ENCODE assay signal across 8 cellular contexts in genomic region chr9:72305102-72305546, GRCh38. TPM values are rescaled to one million over a fixed set of nuclear protein-coding genes. Genes with fewer than 3 reads are reported as not detected.
DNase-seq lines count a peak whose midpoint lies in the region; ATAC-seq, FAIRE-seq and TF ChIP-seq lines count a peak whose summit lies in the region.

No MANE protein-coding gene starts in this region.

- TF ChIP-seq CTCF in pancreas (IDR thresholded peaks at IDR 0.05) (no peak), OCI-LY7 (conservative IDR thresholded peaks at IDR 0.05; ENCODE audit: low read length) (no peak)

- no peaks in the 10 kb centered on the region for H3K27me3 ChIP-seq in pancreas

- H3K4me1 ChIP-seq in pancreas = peaks cover 0 to 8% (median 0%) of the 10 kb centered on the region in 3 donors
- H3K4me1 ChIP-seq in OCI-LY7 (ENCODE audit: insufficient read depth, low read length, poor library complexity, severe bottlenecking) = no peaks in the 10 kb centered on the region

- H3K36me3 Mint-ChIP-seq in activated CD4-positive, alpha-beta memory T cell treated with anti-CD3 and anti-CD28 coated beads, Interleukin-2, amount 10 ng/mL, durations not matched to agents 7 days and 5 days (ENCODE audit: low read depth) = no peaks in the 10 kb centered on the region

- H3K27ac ChIP-seq in pancreas (peak overlapping the region in 2 of 4 donors; percentile 47 to 49), OCI-LY7 (ENCODE audit: low read depth, low read length, poor library complexity, severe bottlenecking) (no peak overlapping the region)

- intact Hi-C loops in head of caudate nucleus (cut with DNase I) (loop anchor here (2.0 kb wide), 1 partner anchor 58 kb away; no protein-coding TSS in a partner anchor), pancreas (cut with DNase I) (loop anchor here in 1 of 3 donors (10.0 kb wide), 1 partner anchor 50 kb away; no protein-coding TSS in a partner anchor), OCI-LY7 (cut with micrococcal nuclease; ENCODE audit: unreplicated experiment) (no loop called here)

- FAIRE-seq in pancreas (lab: Jason Lieb, UNC) = peak; percentile 26

- no peak overlapping the region for H3K4me2 ChIP-seq in OCI-LY7 (ENCODE audit: low read length)

- H3K4me3 ChIP-seq in pancreas (peak overlapping the region in 1 of 4 donors; percentile 4), OCI-LY7 (ENCODE audit: low read depth, low read length, poor library complexity, severe bottlenecking) (no peak overlapping the region)

- peak overlapping the region; percentile 84 for H3K27ac Mint-ChIP-seq in activated CD4-positive, alpha-beta memory T cell treated with anti-CD3 and anti-CD28 coated beads, Interleukin-2, amount 10 ng/mL, durations not matched to agents 7 days and 5 days

- H4K20me1 ChIP-seq in OCI-LY7 (ENCODE audit: insufficient read depth, low read length) = no peaks in the 10 kb centered on the region

- H3K9me3 ChIP-seq in pancreas (no peaks in the 10 kb centered on the region), OCI-LY7 (ENCODE audit: low read length) (no peaks in the 10 kb centered on the region)

- H2AFZ ChIP-seq in OCI-LY7 (ENCODE audit: low read length) = no peak overlapping the region

- ATAC-seq in GM21360 (IDR thresholded peaks at IDR 0.05; ENCODE audit: unreplicated experiment) (peak; percentile 79), pancreas (peak in 3 of 4 donors; percentile 95 to 96 (median 96))

- peaks cover 3% of the 10 kb centered on the region for H3K27me3 Mint-ChIP-seq in activated CD4-positive, alpha-beta memory T cell treated with anti-CD3 and anti-CD28 coated beads, Interleukin-2, amount 10 ng/mL, durations not matched to agents 7 days and 5 days

- peaks cover 7% of the 10 kb centered on the region for H3K9me3 Mint-ChIP-seq in activated CD4-positive, alpha-beta memory T cell treated with anti-CD3 and anti-CD28 coated beads, Interleukin-2, amount 10 ng/mL, durations not matched to agents 7 days and 5 days

- DNase-seq in Caki2 (ENCODE audit: low read depth) (peak; percentile 95), HT1080 (ENCODE audit: low read depth) (peak; percentile 95), head of caudate nucleus (peak in 38 of 42 donors; percentile 11 to 71 (median 45)), pancreas (peak in 3 of 6 donors; percentile 21 to 67 (median 38)), COLO668 (lab: John Stamatoyannopoulos, UW; ENCODE audit: unreplicated experiment) (no peak), OCI-LY7 (ENCODE audit: low spot score) (no peak)
- DNase-seq in activated CD4-positive, alpha-beta memory T cell treated with anti-CD3 and anti-CD28 coated beads, Interleukin-2, amount 10 ng/mL, durations not matched to agents 7 days and 5 days = peak; percentile 55

- H3K9me2 ChIP-seq in OCI-LY7 (ENCODE audit: insufficient read depth, low read length) = no peaks in the 10 kb centered on the region

- H3K4me1 Mint-ChIP-seq in activated CD4-positive, alpha-beta memory T cell treated with anti-CD3 and anti-CD28 coated beads, Interleukin-2, amount 10 ng/mL, durations not matched to agents 7 days and 5 days = peaks cover 47% of the 10 kb centered on the region

- POLR2A ChIA-PET in activated CD4-positive, alpha-beta memory T cell treated with anti-CD3 and anti-CD28 coated beads, Interleukin-2, amount 10 ng/mL, durations not matched to agents 7 days and 5 days (lab: Charles Lee) = interaction anchor here (1.0 to 1.8 kb wide), 4 partner anchors 54 to 138 kb away, joined by 3 to 18 read pairs (median 8); partner anchors contain the start of gene ZFAND5
- POLR2A ChIA-PET in OCI-LY7 (lab: Charles Lee) = interaction anchor here (0.6 kb wide), 1 partner anchor 271 kb away, joined by 4 read pairs; no protein-coding TSS in a partner anchor

- CTCF ChIA-PET in activated CD4-positive, alpha-beta memory T cell treated with anti-CD3 and anti-CD28 coated beads, Interleukin-2, amount 10 ng/mL, durations not matched to agents 7 days and 5 days (lab: Charles Lee) = interaction anchor here (0.6 to 1.7 kb wide), 6 partner anchors 15 to 667 kb away, joined by 3 to 12 read pairs (median 3); no protein-coding TSS in a partner anchor
- CTCF ChIA-PET in OCI-LY7 (lab: Charles Lee; ENCODE audit: unreplicated experiment) = no interaction called here

- H3K36me3 ChIP-seq in pancreas (no peaks in the 10 kb centered on the region), OCI-LY7 (ENCODE audit: insufficient read depth, low read length) (no peaks in the 10 kb centered on the region)

- BruUV-seq in OCI-LY7 (replicated peaks; lab: Mats Ljungman, UMichigan) = no TSS peak

- 67 to 70% methylated on average over 8 of the region's 8 CpGs for WGBS in pancreas, 2 donors

- H3K79me2 ChIP-seq in OCI-LY7 (ENCODE audit: insufficient read depth, low read depth, low read length) = no peaks in the 10 kb centered on the region

- peak overlapping the region; percentile 54 for H3K4me3 Mint-ChIP-seq in activated CD4-positive, alpha-beta memory T cell treated with anti-CD3 and anti-CD28 coated beads, Interleukin-2, amount 10 ng/mL, durations not matched to agents 7 days and 5 days

- in situ Hi-C loops in Caki2 (cut with HindIII; ENCODE audit: low pct_unique_long_range_greater_than_20kb, low sequenced_read_pairs) = no loop called here

RNA-seq across cellular contexts. Expression of gene ZFAND5, which starts 59.9 kb away (rescaled TPM):
- 78.8 and 92.5 TPM in 2 replicates for total RNA-seq in Caki2 (2014; rRNA removed; shearing (Covaris generic); ENCODE audit: low replicate concordance)
- total RNA-seq in HT1080 (2014; rRNA removed; shearing (Covaris generic)) = 93.4 and 112 TPM in 2 replicates
- 110 and 120 TPM in 2 replicates for polyA plus RNA-seq in HT1080 (2015; cell fraction: cytosol; rRNA removed)
- polyA plus RNA-seq in HT1080 (2015; cell fraction: nucleus; rRNA removed) = 138 and 149 TPM in 2 replicates
- total RNA-seq in activated CD4-positive, alpha-beta memory T cell treated with anti-CD3 and anti-CD28 coated beads, Interleukin-2, amount 10 ng/mL, durations not matched to agents 7 days and 5 days = 100 to 1,000 TPM; 101 to 103 TPM
- total RNA-seq in pancreas (10 to 100 TPM; 47.8 to 98.6 (median 70.8) TPM), OCI-LY7 (2022) (54.3 and 57.7 TPM in 2 replicates)
- 10 to 100 TPM; 55.6 to 84.7 TPM for polyA plus RNA-seq in pancreas
- total RNA-seq in OCI-LY7 (2014; rRNA removed; shearing (Covaris generic)) = 30.9 and 60.5 TPM in 2 replicates

Comparison
In these comparisons a context has a peak if more than half of its experiments do, and no peak if none do; other contexts are left out.
1. DNase-seq: peak in Caki2 (single experiment), HT1080 (single experiment), activated CD4-positive, alpha-beta memory T cell treated with anti-CD3 and anti-CD28 coated beads, Interleukin-2, amount 10 ng/mL, durations not matched to agents 7 days and 5 days (single experiment) and head of caudate nucleus (38 of 42); none in COLO668 (single experiment) and OCI-LY7 (single experiment).